Comparison of ENCODE assay signal across 1 cellular context in genomic region chr5:94057655-94058054, GRCh38.
TF ChIP-seq lines count a peak whose summit lies in the region.

No MANE protein-coding gene starts in this region.

TF ChIP-seq in HepG2, 621 proteins besides CTCF, POLR2A, EP300 and RAD21 (continued from another document):
- no peak for TF ChIP-seq ZHX2 (IDR thresholded peaks at IDR 0.05; ENCODE audit: low read depth)
- no peak for TF ChIP-seq ZHX2 (CRISPR knock-in tag; IDR thresholded peaks at IDR 0.05; ENCODE audit: borderline replicate concordance)
- TF ChIP-seq NCOA2 (CRISPR knock-in tag; IDR thresholded peaks at IDR 0.05), result no peak
- no peak for TF ChIP-seq ZNF639 (CRISPR knock-in tag; conservative IDR thresholded peaks at IDR 0.05)
- no peak for TF ChIP-seq NONO (IDR thresholded peaks at IDR 0.05)
- TF ChIP-seq NONO (CRISPR knock-in tag; conservative IDR thresholded peaks at IDR 0.05), result no peak
- no peak for TF ChIP-seq ZNF121 (CRISPR knock-in tag; IDR thresholded peaks at IDR 0.05)
- TF ChIP-seq ZFP41 (CRISPR knock-in tag; IDR thresholded peaks at IDR 0.05; ENCODE audit: borderline replicate concordance), result no peak
